Comparison of ENCODE assay signal across 27 cellular contexts in the genomic region with DNA sequence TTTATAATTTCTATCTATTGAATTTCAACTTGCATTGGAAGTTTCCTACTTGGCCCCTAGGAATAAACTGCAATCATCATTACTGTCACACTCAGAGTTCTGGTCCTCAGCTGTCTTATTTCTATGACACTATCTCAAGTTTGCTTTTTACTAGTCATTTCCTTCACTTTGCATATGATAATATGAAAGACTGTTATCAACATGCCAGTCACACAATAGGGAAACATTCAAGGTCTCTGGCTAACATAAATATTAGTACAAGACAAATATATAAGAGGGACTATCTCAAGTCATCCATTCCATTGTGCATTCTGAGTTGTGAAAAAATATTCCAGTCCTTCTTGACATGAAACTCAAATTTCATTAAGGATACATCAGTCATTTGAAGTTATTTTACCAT.
"Had no signal": no experiment of that assay in that cellular context is flagged by ENCODE, and none has a peak within 500 bp of the region (broad histone marks: within the 10 kb centered on the region; RNA-seq: fewer than 3 reads in every experiment).

No MANE protein-coding gene starts in this region.

- H3K9me3 ChIP-seq: stomach, suprapubic skin, testis, thoracic aorta, thyroid gland, tibial artery, tibial nerve, transverse colon, upper lobe of left lung, upper lobe of right lung, uterus, vagina had no signal

- FAIRE-seq: urothelium cell line had no signal

- ATAC-seq: stimulated activated effector memory CD8-positive, alpha-beta T cell treated with anti-CD3 and anti-CD28 coated beads, Interleukin-12 subunit alpha, Interleukin-12 subunit beta, amount 100 ng/mL, for 72 hours; stimulated activated memory B cell treated with anti-CD40 and anti-IgM and Interleukin-4, amounts not matched to agents 10 μg/mL and 1 μg/mL and 100 μg/mL, for 72 hours; stimulated activated naive B cell treated with anti-CD40 and anti-IgM and Interleukin-4, amounts not matched to agents 10 μg/mL and 1 μg/mL and 100 μg/mL, for 72 hours; stimulated activated naive CD8-positive, alpha-beta T cell treated with anti-CD3 and anti-CD28 coated beads, Interleukin-15, amount 100 ng/mL, for 72 hours; stimulated activated naive CD8-positive, alpha-beta T cell treated with anti-CD3 and anti-CD28 coated beads, Interleukin-15, Interleukin-2, amounts not matched to agents 100 U/mL and 50 U/mL, for 24 hours; upper lobe of right lung had no signal

- DNase-seq: stimulated activated CD4-positive, alpha-beta T cell treated with anti-CD3 and anti-CD28 coated beads, Interleukin-2, amount 100 ng/mL, for 48 hours; stimulated activated CD4-positive, alpha-beta T cell treated with anti-CD3 and anti-CD28 coated beads, Interleukin-4, amount 100 ng/mL, for 1 hour; stimulated activated CD4-positive, alpha-beta T cell treated with anti-CD3 and anti-CD28 coated beads, Interleukin-4, amount 100 ng/mL, for 24 hours; stimulated activated CD4-positive, alpha-beta T cell treated with anti-CD3 and anti-CD28 coated beads, Interleukin-4, amount 100 ng/mL, for 4 hours; stimulated activated CD8-positive, alpha-beta memory T cell treated with anti-CD3 and anti-CD28 coated beads, Interleukin-4, amount 100 ng/mL, for 48 hours; stimulated activated naive B cell treated with anti-CD40 and anti-IgM and Interleukin-4, amounts not matched to agents 10 μg/mL and 1 μg/mL and 100 μg/mL, for 72 hours; stimulated activated naive CD4-positive, alpha-beta T cell; stimulated activated naive CD4-positive, alpha-beta T cell treated with Interleukin-2 at 50 U/mL for 16 hours; stimulated activated naive CD8-positive, alpha-beta T cell treated with anti-CD3 and anti-CD28 coated beads, Interleukin-15, amount 100 ng/mL, for 72 hours; stimulated activated naive CD8-positive, alpha-beta T cell treated with anti-CD3 and anti-CD28 coated beads, Interleukin-15, Interleukin-2, amounts not matched to agents 100 U/mL and 50 U/mL, for 24 hours; stomach; substantia nigra; testis; thyroid gland; tibial artery; transverse colon; trophoblast cell; upper lobe of left lung; upper lobe of right lung; uterus had no signal

- H3K4me3 ChIP-seq: stomach, suprapubic skin, testis, thoracic aorta, thyroid gland, tibial artery, tibial nerve, transverse colon, upper lobe of left lung, upper lobe of right lung, uterus, vagina had no signal

- H3K27ac ChIP-seq: stomach, suprapubic skin, testis, thoracic aorta, thyroid gland, tibial artery, tibial nerve, transverse colon, upper lobe of left lung, upper lobe of right lung, uterus, vagina had no signal

- H3K27me3 ChIP-seq: stomach, suprapubic skin, testis, thyroid gland, tibial artery, tibial nerve, transverse colon, upper lobe of left lung, upper lobe of right lung, uterus, vagina had no signal

- H3K36me3 ChIP-seq: stomach, suprapubic skin, thoracic aorta, thyroid gland, tibial artery, tibial nerve, transverse colon, upper lobe of left lung, upper lobe of right lung, uterus, vagina had no signal

- H3K4me1 ChIP-seq: stomach, suprapubic skin, testis, thyroid gland, tibial artery, tibial nerve, transverse colon, upper lobe of left lung, upper lobe of right lung, uterus, vagina had no signal
